14 cellular contexts compared by ENCODE assay signal in genomic region chr21:34992736-34993135, GRCh38. TPM values are rescaled to one million over a fixed set of nuclear protein-coding genes. Genes with fewer than 3 reads are reported as not detected.
DNase-seq lines count a peak whose midpoint lies in the region; ATAC-seq and TF ChIP-seq lines count a peak whose summit lies in the region.
"Had no signal": no experiment of that assay in that cellular context is flagged by ENCODE, and none has a peak within 500 bp of the region (broad histone marks: within the 10 kb centered on the region; RNA-seq: fewer than 3 reads in every experiment).

No MANE protein-coding gene starts in this region.

- DNase-seq in AG20443 (ENCODE audit: low spot score) (peak; percentile 66), M059J (ENCODE audit: low read depth) (peak; percentile 46), psoas muscle (peak; percentile 74 to 84), SW480 (ENCODE audit: low spot score) (no peak), Kasumi-1 (lab: John Stamatoyannopoulos, UW) (no peak)
- no peak for DNase-seq in central memory CD4-positive, alpha-beta T cell
- DNase-seq: activated CD8-positive, alpha-beta T cell treated with anti-CD3 and anti-CD28 coated beads for 36 hours; activated gamma-delta T cell treated with Interleukin-2 at 50 U/mL for 16 hours; CD8-positive, alpha-beta T cell; SJCRH30 had no signal

- WGBS in psoas muscle, 3 donors = 46 to 84% (median 72%) methylated on average over 9 to 11 of the region's 11 CpGs

- no peak overlapping the region for H3K4me3 ChIP-seq in psoas muscle
- H3K4me3 ChIP-seq: GM23338, pancreas, SJCRH30 had no signal

- no peak for TF ChIP-seq CTCF in psoas muscle (IDR thresholded peaks at IDR 0.05)

- H3K27me3 ChIP-seq in psoas muscle (ENCODE audit: insufficient read depth in 3 of 3, low read length in 2 of 3) = no peaks in the 10 kb centered on the region
- H3K27me3 ChIP-seq: pancreas, SJCRH30 had no signal

- no peaks in the 10 kb centered on the region for H3K36me3 ChIP-seq in psoas muscle (ENCODE audit: insufficient read depth in 1 of 2, low read depth in 1 of 2)
- H3K36me3 ChIP-seq: pancreas had no signal

- intact Hi-C loops in psoas muscle (cut with DNase I) = no loop called here

- no peaks in the 10 kb centered on the region for H3K9me3 ChIP-seq in psoas muscle
- H3K9me3 ChIP-seq: pancreas, SJCRH30 had no signal

- no peak overlapping the region for H3K27ac ChIP-seq in psoas muscle
- H3K27ac ChIP-seq: pancreas, SJCRH30 had no signal

- ATAC-seq in esophagus mucosa (peak; percentile 33), psoas muscle (peak; percentile 35 to 85 (median 68)), GM19351 (IDR thresholded peaks at IDR 0.05; ENCODE audit: unreplicated experiment) (no peak)
- ATAC-seq: activated CD8-positive, alpha-beta T cell treated with anti-CD3 and anti-CD28 coated beads for 36 hours; CD8-positive, alpha-beta T cell; GM23338; pancreas had no signal

- peaks cover 14% of the 10 kb centered on the region for H3K4me1 ChIP-seq in psoas muscle
- H3K4me1 ChIP-seq: pancreas, SJCRH30 had no signal

RNA-seq across cellular contexts. Expression of gene RUNX1, which starts 56.4 kb away (rescaled TPM):
- total RNA-seq in M059J (2014; rRNA removed; shearing (Covaris generic)) = 13.8 and 43.1 TPM in 2 replicates
- total RNA-seq in esophagus mucosa (18.3 TPM), psoas muscle (100 to 1,000 TPM in 1 of 4 donors, 10 to 100 TPM in 3; 30.1 to 230 (median 55.7) TPM)
- polyA plus RNA-seq in psoas muscle = 10 to 100 TPM in 2 of 3 donors, 1 to 10 TPM in 1; 8.7 to 19.2 (median 13.5) TPM

Comparison
In these comparisons a context has a peak if more than half of its experiments do, and no peak if none do; other contexts are left out.
1. DNase-seq: peak in AG20443 (single experiment), M059J (single experiment) and psoas muscle (2 of 2); none in SW480 (single experiment), central memory CD4-positive, alpha-beta T cell (single experiment) and Kasumi-1 (0 of 2).